15 cellular contexts compared by ENCODE assay signal in the genomic region with DNA sequence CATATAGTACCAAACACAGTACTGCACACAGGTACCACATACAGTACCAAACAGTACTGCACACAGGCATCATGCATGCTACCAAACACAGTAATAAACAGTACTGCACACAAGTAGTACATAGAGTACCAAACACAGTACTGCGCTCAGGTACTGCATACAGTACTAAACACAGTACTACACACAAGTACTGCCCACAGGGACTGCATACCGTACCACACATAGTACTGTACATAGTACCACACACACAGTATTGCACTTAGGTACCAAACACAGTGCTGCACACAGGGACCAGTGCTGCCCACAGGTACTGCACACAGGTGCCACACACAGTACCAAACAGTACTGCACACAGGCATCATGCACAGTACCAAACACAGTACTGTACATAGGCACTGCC.
"Had no signal": no experiment of that assay in that cellular context is flagged by ENCODE, and none has a peak within 500 bp of the region (broad histone marks: within the 10 kb centered on the region; RNA-seq: fewer than 3 reads in every experiment).

No MANE protein-coding gene starts in this region.

- H3K27me3 ChIP-seq: colonic mucosa, foreskin keratinocyte, sigmoid colon, suprapubic skin, tibial artery had no signal

- H3K4me3 ChIP-seq: colonic mucosa, left ventricle myocardium inferior, lower lobe of right lung, sigmoid colon, skin epidermis, suprapubic skin, tibial artery had no signal

- H3K27ac ChIP-seq: colonic mucosa, foreskin keratinocyte, left ventricle myocardium inferior, lower lobe of right lung, sigmoid colon, skin epidermis, suprapubic skin, tibial artery had no signal

- H3K4me1 ChIP-seq: colonic mucosa, foreskin keratinocyte, left ventricle myocardium inferior, lower lobe of right lung, sigmoid colon, suprapubic skin, tibial artery had no signal

- DNase-seq: colonic mucosa; dermis blood vessel endothelial cell; foreskin keratinocyte; immature natural killer cell; left ventricle myocardium inferior; lower lobe of right lung; midbrain; naive B cell; posterior cingulate gyrus; sigmoid colon; stimulated activated CD4-positive, alpha-beta T cell treated with anti-CD3 and anti-CD28 coated beads, Interleukin-2, amount 100 ng/mL, for 24 hours; stimulated activated naive CD4-positive, alpha-beta T cell; tibial artery had no signal

- ATAC-seq: foreskin keratinocyte had no signal

- H3K9me3 ChIP-seq: colonic mucosa, left ventricle myocardium inferior, lower lobe of right lung, sigmoid colon, suprapubic skin, tibial artery had no signal
